Comparison of ENCODE assay signal across 22 cellular contexts in genomic region chr3:107657971-107658370, GRCh38.
A peak's percentile ranks its signal among the peaks of the same experiment; 100 is the strongest.
DNase-seq lines count a peak whose midpoint lies in the region; ATAC-seq and TF ChIP-seq lines count a peak whose summit lies in the region.
"Had no signal": no experiment of that assay in that cellular context is flagged by ENCODE, and none has a peak within 500 bp of the region (broad histone marks: within the 10 kb centered on the region; RNA-seq: fewer than 3 reads in every experiment).

No MANE protein-coding gene starts in this region.

- peak overlapping the region; percentile 41 for H3K4me3 ChIP-seq in adipocyte (ENCODE audit: low read length)
- no peak overlapping the region for H3K4me3 ChIP-seq in fibroblast of the aortic adventitia (ENCODE audit: low read depth, low read length)
- no peak overlapping the region for H3K4me3 ChIP-seq in skeletal muscle satellite cell (ENCODE audit: low read length)
- H3K4me3 ChIP-seq in sigmoid colon, result no peak overlapping the region
- H3K4me3 ChIP-seq: GM23338, prostate gland, thoracic aorta had no signal

- no peaks in the 10 kb centered on the region for H3K36me3 Mint-ChIP-seq in T-cell

- intact Hi-C loops in sigmoid colon (cut with DNase I), result no loop called here

- H3K4me2 ChIP-seq in skeletal muscle satellite cell (ENCODE audit: low read length), result peak overlapping the region; percentile 12
- H3K4me2 ChIP-seq: GM23338 had no signal

- H3K4me3 Mint-ChIP-seq in T-cell, result no peak overlapping the region
- H3K4me3 Mint-ChIP-seq: GM23338, nephron progenitor cell had no signal

- H3K27ac ChIP-seq in sigmoid colon, result peak overlapping the region in 1 of 4 donors; percentile 52
- H3K27ac ChIP-seq: prostate gland, thoracic aorta, VCaP had no signal

- H3K9me3 Mint-ChIP-seq in T-cell, result no peaks in the 10 kb centered on the region
- H3K9me3 Mint-ChIP-seq: GM23338, nephron progenitor cell had no signal

- peaks cover 13 to 30% (median 26%) of the 10 kb centered on the region in 3 donors for H3K4me1 Mint-ChIP-seq in T-cell

- no peaks in the 10 kb centered on the region for H3K27me3 ChIP-seq in adipocyte (replicated peaks; ENCODE audit: control insufficient read depth, insufficient read depth, low read length)
- no peaks in the 10 kb centered on the region for H3K27me3 ChIP-seq in skeletal muscle satellite cell (ENCODE audit: control insufficient read depth, insufficient read depth, low read length)
- H3K27me3 ChIP-seq in sigmoid colon, result no peaks in the 10 kb centered on the region

- no peaks in the 10 kb centered on the region for H3K36me3 ChIP-seq in adipocyte (ENCODE audit: control insufficient read depth, insufficient read depth, low read length, severe bottlenecking)
- no peaks in the 10 kb centered on the region for H3K36me3 ChIP-seq in skeletal muscle satellite cell (ENCODE audit: insufficient read depth, low read length)
- H3K36me3 ChIP-seq in sigmoid colon, result no peaks in the 10 kb centered on the region
- H3K36me3 ChIP-seq: prostate gland, thoracic aorta had no signal

- TF ChIP-seq EP300 in sigmoid colon (IDR thresholded peaks at IDR 0.05), result no peak

- peak overlapping the region in 1 of 2 donors; percentile 13 for H3K27ac Mint-ChIP-seq in T-cell
- H3K27ac Mint-ChIP-seq: GM23338 had no signal

- 36 to 56% methylated on average over 2 of the region's 2 CpGs for WGBS in sigmoid colon, 2 donors

- CTCF ChIA-PET in T-cell (lab: Charles Lee), result interaction anchor here (0.7 to 1.5 kb wide), 5 partner anchors 12 to 273 kb away, joined by 3 to 4 read pairs (median 3); no protein-coding TSS in a partner anchor

- peak; percentile 27 for DNase-seq in GM03348 (ENCODE audit: low spot score)
- peak; percentile 66 for DNase-seq in adipocyte (ENCODE audit: low read depth)
- DNase-seq in fibroblast of the aortic adventitia (ENCODE audit: low read depth), result peak; percentile 65
- DNase-seq in sigmoid colon, result no peak
- no peak for DNase-seq in T-cell
- DNase-seq: activated CD4-positive, alpha-beta T cell treated with anti-CD3 and anti-CD28 coated beads, Interleukin-2, amount 50 U/mL, for 1 hour; activated naive CD4-positive, alpha-beta T cell; activated T-cell treated with anti-CD3 and anti-CD28 coated beads for 4 hours; AML-193; anterior cingulate cortex; DND-41; NCI-H524; nephron progenitor cell; SHP77 treated with DMSO at 0.1 percent for 48 hours; T-helper 1 cell had no signal

- ATAC-seq in T-cell (replicated peaks in 1 of 4), result no peak
- ATAC-seq in GM18502 (IDR thresholded peaks at IDR 0.05; ENCODE audit: poor library complexity, unreplicated experiment), result no peak
- ATAC-seq: GM23338, left lobe of liver had no signal

- no peaks in the 10 kb centered on the region for H3K9me3 ChIP-seq in adipocyte (ENCODE audit: control insufficient read depth, low read length)
- H3K9me3 ChIP-seq in skeletal muscle satellite cell (replicated peaks; ENCODE audit: low read length), result no peaks in the 10 kb centered on the region
- H3K9me3 ChIP-seq in sigmoid colon, result no peaks in the 10 kb centered on the region
- H3K9me3 ChIP-seq: prostate gland, thoracic aorta had no signal

- TF ChIP-seq CTCF in fibroblast of the aortic adventitia (IDR thresholded peaks at IDR 0.05; ENCODE audit: insufficient read depth, low read length) (no peak), sigmoid colon (IDR thresholded peaks at IDR 0.05) (no peak)

- POLR2A ChIA-PET in T-cell (lab: Charles Lee), result no interaction called here

- no peak for TF ChIP-seq POLR2A in sigmoid colon (IDR thresholded peaks at IDR 0.05)

- H3K9ac ChIP-seq in adipocyte (ENCODE audit: low read length) (peak overlapping the region; percentile 19), skeletal muscle satellite cell (ENCODE audit: low read depth, low read length) (no peak overlapping the region)

- no peaks in the 10 kb centered on the region for H3K27me3 Mint-ChIP-seq in T-cell

- H3K4me1 ChIP-seq in adipocyte (ENCODE audit: control insufficient read depth, insufficient read depth, low read length), result peaks cover 53% of the 10 kb centered on the region
- H3K4me1 ChIP-seq in skeletal muscle satellite cell (ENCODE audit: control insufficient read depth, insufficient read depth, low read length), result peaks cover 44% of the 10 kb centered on the region
- H3K4me1 ChIP-seq in sigmoid colon, result peaks cover 0 to 31% (median 15%) of the 10 kb centered on the region in 4 donors
- H3K4me1 ChIP-seq: prostate gland had no signal

Comparison
In these comparisons a context has a peak if more than half of its experiments do, and no peak if none do; other contexts are left out.
1. DNase-seq: peak in GM03348 (single experiment), adipocyte (single experiment) and fibroblast of the aortic adventitia (single experiment); none in sigmoid colon (single experiment) and T-cell (0 of 34).